In genomic region chr10:79354615-79355014, GRCh38 we compare ENCODE assay signal across 2 cellular contexts.
TF ChIP-seq lines count a peak whose summit lies in the region.

No MANE protein-coding gene starts in this region.

TF ChIP-seq in IMR-90, 13 proteins besides CTCF, POLR2A, EP300 and RAD21:
- TF ChIP-seq ELK1 (IDR thresholded peaks at IDR 0.05; ENCODE audit: borderline replicate concordance, low read depth, low read length) = no peak
- no peak for TF ChIP-seq RCOR1 (IDR thresholded peaks at IDR 0.05; ENCODE audit: insufficient replicate concordance, low read length)
- no peak for TF ChIP-seq MXI1 (IDR thresholded peaks at IDR 0.05; ENCODE audit: borderline replicate concordance, low read depth, low read length)
- no peak for TF ChIP-seq SMC3 (IDR thresholded peaks at IDR 0.05; ENCODE audit: low read depth, low read length)
- no peak for TF ChIP-seq NFE2L2 (IDR thresholded peaks at IDR 0.05; ENCODE audit: low read depth, low read length)
- TF ChIP-seq CHD1 (IDR thresholded peaks at IDR 0.05; ENCODE audit: low read depth, low read length) = no peak
- TF ChIP-seq BHLHE40 (IDR thresholded peaks at IDR 0.05; ENCODE audit: low read depth, low read length) = no peak
- TF ChIP-seq RFX5 (IDR thresholded peaks at IDR 0.05; ENCODE audit: low read depth, low read length) = no peak
- no peak for TF ChIP-seq CEBPB (IDR thresholded peaks at IDR 0.05; ENCODE audit: low read depth, low read length)

TF ChIP-seq in K562, 482 proteins besides CTCF, POLR2A, EP300 and RAD21:
- TF ChIP-seq BCOR (IDR thresholded peaks at IDR 0.05) = no peak
